Comparison of ENCODE assay signal across 22 cellular contexts in the genomic region with DNA sequence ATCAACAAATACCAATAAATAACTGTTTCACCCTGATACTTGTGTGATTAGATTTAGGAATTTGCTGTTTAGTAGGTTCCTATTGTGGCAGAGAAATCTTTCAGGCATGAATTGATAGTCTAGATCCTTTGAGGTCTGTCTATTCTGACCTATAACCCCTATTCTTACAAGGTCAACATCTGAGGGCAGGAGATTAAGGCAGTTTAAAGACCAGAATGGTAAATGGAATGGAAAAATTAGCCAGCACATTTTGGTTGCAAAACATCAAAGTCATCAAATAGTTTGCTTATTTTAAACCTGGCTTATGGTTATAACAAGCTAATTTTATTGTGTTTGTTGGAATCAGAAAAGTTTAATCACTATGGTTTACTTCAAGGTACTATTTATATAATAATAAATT.
"Had no signal": no experiment of that assay in that cellular context is flagged by ENCODE, and none has a peak within 500 bp of the region (broad histone marks: within the 10 kb centered on the region; RNA-seq: fewer than 3 reads in every experiment).

No MANE protein-coding gene starts in this region.

- H3K27ac ChIP-seq: left ventricle myocardium inferior, sigmoid colon, testis, uterus had no signal

- H3K4me3 Mint-ChIP-seq: activated CD4-positive, alpha-beta T cell treated with anti-CD3 and anti-CD28 coated beads, Interleukin-2, amount 10 ng/mL, durations not matched to agents 7 days and 5 days; activated CD8-positive, alpha-beta memory T cell treated with anti-CD3 and anti-CD28 coated beads, Interleukin-2, amount 10 ng/mL, durations not matched to agents 7 days and 5 days; activated CD8-positive, alpha-beta T cell treated with anti-CD3 and anti-CD28 coated beads for 36 hours; activated naive CD4-positive, alpha-beta T cell treated with anti-CD3 and anti-CD28 coated beads, Interleukin-2, amount 10 ng/mL, durations not matched to agents 7 days and 5 days; activated naive CD8-positive, alpha-beta T cell treated with anti-CD3 and anti-CD28 coated beads, Interleukin-2, amount 50 U/mL, for 24 hours; nephron; stimulated activated naive B cell treated with anti-CD40 and anti-IgM and Interleukin-4, amounts not matched to agents 10 μg/mL and 1 μg/mL and 100 μg/mL, for 72 hours; T-helper 1 cell treated with Interleukin-12 subunit alpha and Interleukin-12 subunit beta and Interleukin-4 antibody, amounts not matched to agents 30 μg/mL and 1 μg/mL, for 36 hours had no signal

- H3K27ac Mint-ChIP-seq: activated CD4-positive, alpha-beta T cell treated with anti-CD3 and anti-CD28 coated beads, Interleukin-2, amount 10 ng/mL, durations not matched to agents 7 days and 5 days; activated CD8-positive, alpha-beta memory T cell treated with anti-CD3 and anti-CD28 coated beads, Interleukin-2, amount 10 ng/mL, durations not matched to agents 7 days and 5 days; activated CD8-positive, alpha-beta T cell treated with anti-CD3 and anti-CD28 coated beads for 36 hours; activated naive CD4-positive, alpha-beta T cell treated with anti-CD3 and anti-CD28 coated beads, Interleukin-2, amount 10 ng/mL, durations not matched to agents 7 days and 5 days; activated naive CD8-positive, alpha-beta T cell treated with anti-CD3 and anti-CD28 coated beads, Interleukin-2, amount 50 U/mL, for 24 hours; nephron; stimulated activated naive B cell treated with anti-CD40 and anti-IgM and Interleukin-4, amounts not matched to agents 10 μg/mL and 1 μg/mL and 100 μg/mL, for 72 hours; T-helper 1 cell treated with Interleukin-12 subunit alpha and Interleukin-12 subunit beta and Interleukin-4 antibody, amounts not matched to agents 30 μg/mL and 1 μg/mL, for 36 hours had no signal

- H3K36me3 Mint-ChIP-seq: activated CD8-positive, alpha-beta memory T cell treated with anti-CD3 and anti-CD28 coated beads, Interleukin-2, amount 10 ng/mL, durations not matched to agents 7 days and 5 days; activated naive CD4-positive, alpha-beta T cell treated with anti-CD3 and anti-CD28 coated beads, Interleukin-2, amount 10 ng/mL, durations not matched to agents 7 days and 5 days; stimulated activated naive B cell treated with anti-CD40 and anti-IgM and Interleukin-4, amounts not matched to agents 10 μg/mL and 1 μg/mL and 100 μg/mL, for 72 hours had no signal

- H3K9me3 Mint-ChIP-seq: activated CD4-positive, alpha-beta T cell treated with anti-CD3 and anti-CD28 coated beads, Interleukin-2, amount 10 ng/mL, durations not matched to agents 7 days and 5 days; activated CD8-positive, alpha-beta T cell treated with anti-CD3 and anti-CD28 coated beads for 36 hours; activated naive CD4-positive, alpha-beta T cell treated with anti-CD3 and anti-CD28 coated beads, Interleukin-2, amount 10 ng/mL, durations not matched to agents 7 days and 5 days; activated naive CD8-positive, alpha-beta T cell treated with anti-CD3 and anti-CD28 coated beads, Interleukin-2, amount 50 U/mL, for 24 hours; nephron; stimulated activated naive B cell treated with anti-CD40 and anti-IgM and Interleukin-4, amounts not matched to agents 10 μg/mL and 1 μg/mL and 100 μg/mL, for 72 hours; T-helper 1 cell treated with Interleukin-12 subunit alpha and Interleukin-12 subunit beta and Interleukin-4 antibody, amounts not matched to agents 30 μg/mL and 1 μg/mL, for 36 hours had no signal

- DNase-seq: activated CD4-positive, alpha-beta T cell treated with anti-CD3 and anti-CD28 coated beads, Interleukin-2, amount 10 ng/mL, durations not matched to agents 7 days and 5 days; activated CD8-positive, alpha-beta memory T cell treated with anti-CD3 and anti-CD28 coated beads, Interleukin-2, amount 10 ng/mL, durations not matched to agents 7 days and 5 days; activated CD8-positive, alpha-beta T cell treated with anti-CD3 and anti-CD28 coated beads for 36 hours; activated effector memory CD4-positive, alpha-beta T cell treated with anti-CD3 and anti-CD28 coated beads, Interleukin-2, amount 50 U/mL, for 16 hours; activated naive CD4-positive, alpha-beta T cell treated with anti-CD3 and anti-CD28 coated beads, Interleukin-2, amount 10 ng/mL, durations not matched to agents 7 days and 5 days; activated naive CD8-positive, alpha-beta T cell treated with anti-CD3 and anti-CD28 coated beads, Interleukin-2, amount 50 U/mL, for 24 hours; activated T-cell treated with anti-CD3 and anti-CD28 coated beads for 4 hours; hippocampal formation; left ventricle myocardium inferior; midbrain; sigmoid colon; stimulated activated CD4-positive, alpha-beta T cell treated with anti-CD3 and anti-CD28 coated beads, Interleukin-15, amount 100 ng/mL, for 24 hours; stimulated activated CD8-positive, alpha-beta memory T cell treated with anti-CD3 and anti-CD28 coated beads, Interleukin-4, amount 100 ng/mL, for 48 hours; stimulated activated naive B cell treated with anti-CD40 and anti-IgM and Interleukin-4, amounts not matched to agents 10 μg/mL and 1 μg/mL and 100 μg/mL, for 72 hours; T1000; testis; trophoblast cell; uterus had no signal

- H3K4me1 Mint-ChIP-seq: activated CD4-positive, alpha-beta T cell treated with anti-CD3 and anti-CD28 coated beads, Interleukin-2, amount 10 ng/mL, durations not matched to agents 7 days and 5 days; activated CD8-positive, alpha-beta memory T cell treated with anti-CD3 and anti-CD28 coated beads, Interleukin-2, amount 10 ng/mL, durations not matched to agents 7 days and 5 days; activated naive CD4-positive, alpha-beta T cell treated with anti-CD3 and anti-CD28 coated beads, Interleukin-2, amount 10 ng/mL, durations not matched to agents 7 days and 5 days; activated naive CD8-positive, alpha-beta T cell treated with anti-CD3 and anti-CD28 coated beads, Interleukin-2, amount 50 U/mL, for 24 hours; nephron; stimulated activated naive B cell treated with anti-CD40 and anti-IgM and Interleukin-4, amounts not matched to agents 10 μg/mL and 1 μg/mL and 100 μg/mL, for 72 hours had no signal

- H3K27me3 ChIP-seq: sigmoid colon, testis, uterus had no signal

- H3K4me2 ChIP-seq: smooth muscle cell had no signal

- ATAC-seq: activated CD4-positive, CD25-positive, alpha-beta regulatory T cell treated with anti-CD3 and anti-CD28 coated beads, Interleukin-2, amount 50 U/mL, for 24 hours; activated CD8-positive, alpha-beta memory T cell treated with anti-CD3 and anti-CD28 coated beads, Interleukin-2, amount 10 ng/mL, durations not matched to agents 7 days and 5 days; activated CD8-positive, alpha-beta T cell treated with anti-CD3 and anti-CD28 coated beads for 36 hours; activated naive CD8-positive, alpha-beta T cell treated with anti-CD3 and anti-CD28 coated beads, Interleukin-2, amount 50 U/mL, for 24 hours; stimulated activated naive B cell treated with anti-CD40 and anti-IgM and Interleukin-4, amounts not matched to agents 10 μg/mL and 1 μg/mL and 100 μg/mL, for 72 hours had no signal

- H3K36me3 ChIP-seq: left ventricle myocardium inferior, sigmoid colon, uterus had no signal

- H3K9me3 ChIP-seq: left ventricle myocardium inferior, sigmoid colon, testis, uterus had no signal

- H3K4me1 ChIP-seq: left ventricle myocardium inferior, sigmoid colon, testis, uterus had no signal

- H3K4me3 ChIP-seq: left ventricle myocardium inferior, sigmoid colon, smooth muscle cell, testis, uterus had no signal
